Comparison of ENCODE assay signal across 8 cellular contexts in the genomic region with DNA sequence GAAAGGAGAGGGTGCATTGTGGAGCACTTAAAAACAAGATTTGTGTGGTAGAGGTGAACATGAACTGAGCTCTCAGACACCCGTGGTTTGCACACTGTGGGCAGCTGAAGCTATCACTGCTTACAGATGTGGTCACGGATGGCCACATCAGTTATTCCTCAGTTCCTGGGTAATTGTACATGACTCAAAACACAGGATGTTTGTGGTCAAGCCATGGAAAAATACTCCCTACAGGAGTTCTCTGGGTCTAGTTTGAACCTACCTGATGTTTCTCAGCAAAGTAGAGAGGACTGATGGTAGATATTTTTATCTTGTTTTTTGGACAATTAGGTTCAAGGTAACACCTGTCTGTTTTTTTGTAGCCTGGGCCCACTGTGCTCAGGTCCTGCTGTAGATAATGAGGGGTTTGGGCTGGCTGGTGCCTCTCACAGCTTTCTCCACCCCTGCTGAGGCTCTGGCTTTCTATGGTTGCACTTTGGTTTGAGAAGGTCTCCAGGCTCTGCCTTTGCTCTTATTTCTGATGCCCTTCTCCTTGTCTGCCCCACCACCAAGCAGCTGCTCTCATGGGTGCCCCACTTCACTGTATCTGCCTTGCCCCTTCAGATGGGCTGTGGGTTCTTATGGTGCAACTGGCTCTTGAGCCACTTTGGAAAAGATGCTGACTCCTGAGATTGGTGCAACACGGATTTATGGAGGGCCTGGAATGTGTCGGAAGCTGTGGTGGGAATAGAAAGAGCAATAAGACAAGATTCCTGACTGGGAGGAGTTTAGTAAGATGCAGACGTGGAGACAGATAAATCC. TPM values are rescaled to one million over a fixed set of nuclear protein-coding genes. Genes with fewer than 3 reads are reported as not detected.
DNase-seq lines count a peak whose midpoint lies in the region; ATAC-seq, FAIRE-seq and TF ChIP-seq lines count a peak whose summit lies in the region.

No MANE protein-coding gene starts in this region.

- ATAC-seq in GM21737 (IDR thresholded peaks at IDR 0.05; ENCODE audit: unreplicated experiment): no peak

- peak overlapping the region; percentile 22 for H3K9ac ChIP-seq in astrocyte (ENCODE audit: low read length)

- H3K27me3 ChIP-seq in astrocyte (ENCODE audit: insufficient read depth, low read length) (no peaks in the 10 kb centered on the region), uterus (no peaks in the 10 kb centered on the region)

- H3K36me3 ChIP-seq in astrocyte (ENCODE audit: insufficient read depth, low read length) (no peaks in the 10 kb centered on the region), uterus (no peaks in the 10 kb centered on the region)

- peaks cover 78% of the 10 kb centered on the region for H3K4me1 Mint-ChIP-seq in T-helper 2 cell treated with Interferon-gamma antibody and Interleukin-4, amounts not matched to agents 5 μg/mL and 100 μg/mL, for 36 hours (ENCODE audit: low read depth)
- H3K4me1 Mint-ChIP-seq in astrocyte (ENCODE audit: low read depth, unreplicated experiment): peaks cover 25% of the 10 kb centered on the region

- H3K9me3 Mint-ChIP-seq in T-helper 2 cell treated with Interferon-gamma antibody and Interleukin-4, amounts not matched to agents 5 μg/mL and 100 μg/mL, for 36 hours: peaks cover 15% of the 10 kb centered on the region
- H3K9me3 Mint-ChIP-seq in astrocyte (ENCODE audit: unreplicated experiment): no peaks in the 10 kb centered on the region

- H4K20me1 ChIP-seq in astrocyte (ENCODE audit: insufficient read depth, low read length): no peaks in the 10 kb centered on the region

- FAIRE-seq in astrocyte (lab: Jason Lieb, UNC): peak; percentile 98

- H3K4me3 Mint-ChIP-seq in T-helper 2 cell treated with Interferon-gamma antibody and Interleukin-4, amounts not matched to agents 5 μg/mL and 100 μg/mL, for 36 hours: peak overlapping the region; percentile 39
- peak overlapping the region; percentile 12 for H3K4me3 Mint-ChIP-seq in astrocyte (ENCODE audit: unreplicated experiment)

- H3K27ac ChIP-seq in astrocyte (ENCODE audit: low read depth, low read length): peak overlapping the region; percentile 62
- no peak overlapping the region for H3K27ac ChIP-seq in uterus

- H3K27ac Mint-ChIP-seq in T-helper 2 cell treated with Interferon-gamma antibody and Interleukin-4, amounts not matched to agents 5 μg/mL and 100 μg/mL, for 36 hours: peak overlapping the region; percentile 76
- H3K27ac Mint-ChIP-seq in astrocyte (ENCODE audit: unreplicated experiment): peak overlapping the region; percentile 79

- H2AFZ ChIP-seq in astrocyte (ENCODE audit: low read depth, low read length): no peak overlapping the region

- intact Hi-C loops in uterus (cut with DNase I; ENCODE audit: low total_unique reads): no loop called here

- no peaks in the 10 kb centered on the region for H3K9me3 ChIP-seq in astrocyte (ENCODE audit: insufficient read depth, low read depth, low read length)
- no peaks in the 10 kb centered on the region for H3K9me3 ChIP-seq in uterus

- H3K4me1 ChIP-seq in astrocyte (ENCODE audit: insufficient read depth, low read length) (peaks cover 31% of the 10 kb centered on the region), uterus (no peaks in the 10 kb centered on the region)

- H3K79me2 ChIP-seq in astrocyte (ENCODE audit: insufficient read depth, low read length): no peaks in the 10 kb centered on the region

- H3K4me2 ChIP-seq in astrocyte (ENCODE audit: low read length): peak overlapping the region; percentile 63

- TF ChIP-seq POLR2A in uterus (IDR thresholded peaks at IDR 0.05): no peak

- H3K36me3 Mint-ChIP-seq in T-helper 2 cell treated with Interferon-gamma antibody and Interleukin-4, amounts not matched to agents 5 μg/mL and 100 μg/mL, for 36 hours (ENCODE audit: low read depth): peaks cover 58% of the 10 kb centered on the region
- peaks cover 6% of the 10 kb centered on the region for H3K36me3 Mint-ChIP-seq in astrocyte (ENCODE audit: low read depth, unreplicated experiment)

- no peak for TF ChIP-seq CTCF in astrocyte (IDR thresholded peaks at IDR 0.05; ENCODE audit: insufficient read depth, low read depth, low read length)
- TF ChIP-seq CTCF in uterus (IDR thresholded peaks at IDR 0.05): no peak

- no peaks in the 10 kb centered on the region for H3K27me3 Mint-ChIP-seq in T-helper 2 cell treated with Interferon-gamma antibody and Interleukin-4, amounts not matched to agents 5 μg/mL and 100 μg/mL, for 36 hours (ENCODE audit: low read depth)
- H3K27me3 Mint-ChIP-seq in astrocyte (ENCODE audit: low read depth, unreplicated experiment): peaks cover 15% of the 10 kb centered on the region

- DNase-seq in EL (peak; percentile 83), astrocyte (ENCODE audit: low read depth) (peak; percentile 94), uterus (no peak), NCI-H748 (lab: John Stamatoyannopoulos, UW; ENCODE audit: unreplicated experiment) (no peak), HUDEP-2 (lab: John Stamatoyannopoulos, UW; ENCODE audit: unreplicated experiment in 76 of 76) (no peak)
- peak; percentile 88 for DNase-seq in T-helper 2 cell treated with Interferon-gamma antibody and Interleukin-4, amounts not matched to agents 5 μg/mL and 100 μg/mL, for 36 hours (ENCODE audit: low spot score)
- DNase-seq in stimulated activated CD4-positive, alpha-beta T cell treated with anti-CD3 and anti-CD28 coated beads, Interleukin-15, amount 100 ng/mL, for 24 hours: peak; percentile 87

- H3K4me3 ChIP-seq in astrocyte (ENCODE audit: insufficient read depth, low read depth, low read length): no peak overlapping the region
- no peak overlapping the region for H3K4me3 ChIP-seq in uterus

RNA-seq across cellular contexts. Expression of a gene that starts 40.1 kb away (rescaled TPM):
- total RNA-seq in astrocyte (4.2 and 6.8 TPM in 2 replicates), uterus (10 to 100 TPM in 1 of 4 donors, 1 to 10 TPM in 3; 1.8 to 14.2 (median 4.0) TPM)

Comparison
In these comparisons a context has a peak if more than half of its experiments do, and no peak if none do; other contexts are left out.
1. DNase-seq: peak in EL (single experiment), T-helper 2 cell treated with Interferon-gamma antibody and Interleukin-4, amounts not matched to agents 5 μg/mL and 100 μg/mL, for 36 hours (single experiment), astrocyte (single experiment) and stimulated activated CD4-positive, alpha-beta T cell treated with anti-CD3 and anti-CD28 coated beads, Interleukin-15, amount 100 ng/mL, for 24 hours (single experiment); none in uterus (0 of 2), NCI-H748 (single experiment) and HUDEP-2 (0 of 76).